13 cellular contexts compared by ENCODE assay signal in genomic region chr17:55426851-55427586, GRCh38. TPM values are rescaled to one million over a fixed set of nuclear protein-coding genes. Genes with fewer than 3 reads are reported as not detected.
DNase-seq lines count a peak whose midpoint lies in the region; ATAC-seq lines count a peak whose summit lies in the region.
"Had no signal": no experiment of that assay in that cellular context is flagged by ENCODE, and none has a peak within 500 bp of the region (broad histone marks: within the 10 kb centered on the region; RNA-seq: fewer than 3 reads in every experiment).

No MANE protein-coding gene starts in this region.

- peaks cover 24% of the 10 kb centered on the region for H3K27me3 Mint-ChIP-seq in activated T-helper 1 cell treated with anti-CD3 and anti-CD28 coated beads, Interleukin-12 subunit alpha, Interleukin-12 subunit beta, Interleukin-2, Interleukin-4 antibody, amounts not matched to agents 30 ng/mL and 10 ng/mL and 1 ng/mL, durations not matched to agents 14 hours and 24 hours and 36 hours (ENCODE audit: insufficient read depth)

- peak; percentile 55 for ATAC-seq in GM19397 (IDR thresholded peaks at IDR 0.05; ENCODE audit: unreplicated experiment)
- peak; percentile 38 for ATAC-seq in HG03060 (IDR thresholded peaks at IDR 0.05; ENCODE audit: low read depth, unreplicated experiment)
- ATAC-seq in left colon: no peak
- ATAC-seq: Panc1 had no signal

- DNase-seq in Ammon's horn (ENCODE audit: low spot score) (peak; percentile 43), caudate nucleus (lab: John Stamatoyannopoulos, UW) (peak in 5 of 61 donors; percentile 10 to 47 (median 26)), iPS-NIHi11 (ENCODE audit: low spot score) (no peak), substantia nigra (lab: John Stamatoyannopoulos, UW) (no peak), left colon (no peak)
- DNase-seq in activated T-helper 1 cell treated with anti-CD3 and anti-CD28 coated beads, Interleukin-12 subunit alpha, Interleukin-12 subunit beta, Interleukin-2, Interleukin-4 antibody, amounts not matched to agents 30 ng/mL and 10 ng/mL and 1 ng/mL, durations not matched to agents 14 hours and 24 hours and 36 hours (ENCODE audit: low spot score): no peak
- DNase-seq: activated CD4-positive, alpha-beta T cell treated with anti-CD3 and anti-CD28 coated beads, Interleukin-2, amount 50 U/mL, for 48 hours; brain microvascular endothelial cell; C1 segment of cervical spinal cord; KBM-7 had no signal

- H3K4me1 Mint-ChIP-seq in activated T-helper 1 cell treated with anti-CD3 and anti-CD28 coated beads, Interleukin-12 subunit alpha, Interleukin-12 subunit beta, Interleukin-2, Interleukin-4 antibody, amounts not matched to agents 30 ng/mL and 10 ng/mL and 1 ng/mL, durations not matched to agents 14 hours and 24 hours and 36 hours (ENCODE audit: low read depth): peaks cover 10% of the 10 kb centered on the region

- H3K27ac Mint-ChIP-seq in activated T-helper 1 cell treated with anti-CD3 and anti-CD28 coated beads, Interleukin-12 subunit alpha, Interleukin-12 subunit beta, Interleukin-2, Interleukin-4 antibody, amounts not matched to agents 30 ng/mL and 10 ng/mL and 1 ng/mL, durations not matched to agents 14 hours and 24 hours and 36 hours: no peak overlapping the region

- H3K9me3 Mint-ChIP-seq in activated T-helper 1 cell treated with anti-CD3 and anti-CD28 coated beads, Interleukin-12 subunit alpha, Interleukin-12 subunit beta, Interleukin-2, Interleukin-4 antibody, amounts not matched to agents 30 ng/mL and 10 ng/mL and 1 ng/mL, durations not matched to agents 14 hours and 24 hours and 36 hours: no peaks in the 10 kb centered on the region

- intact Hi-C loops in activated T-helper 1 cell treated with anti-CD3 and anti-CD28 coated beads, Interleukin-12 subunit alpha, Interleukin-12 subunit beta, Interleukin-2, Interleukin-4 antibody, amounts not matched to agents 30 ng/mL and 10 ng/mL and 1 ng/mL, durations not matched to agents 14 hours and 24 hours and 36 hours (cut with micrococcal nuclease): no loop called here
- intact Hi-C loops in left colon (cut with DNase I, micrococcal nuclease): no loop called here

- no peak overlapping the region for H3K4me3 Mint-ChIP-seq in activated T-helper 1 cell treated with anti-CD3 and anti-CD28 coated beads, Interleukin-12 subunit alpha, Interleukin-12 subunit beta, Interleukin-2, Interleukin-4 antibody, amounts not matched to agents 30 ng/mL and 10 ng/mL and 1 ng/mL, durations not matched to agents 14 hours and 24 hours and 36 hours

- H3K36me3 Mint-ChIP-seq in activated T-helper 1 cell treated with anti-CD3 and anti-CD28 coated beads, Interleukin-12 subunit alpha, Interleukin-12 subunit beta, Interleukin-2, Interleukin-4 antibody, amounts not matched to agents 30 ng/mL and 10 ng/mL and 1 ng/mL, durations not matched to agents 14 hours and 24 hours and 36 hours (ENCODE audit: low read depth): no peaks in the 10 kb centered on the region

- H3K27ac ChIP-seq in caudate nucleus (ENCODE audit: low read depth, low read length) (peak overlapping the region; percentile 69), substantia nigra (ENCODE audit: low read depth, low read length, poor library complexity, severe bottlenecking) (no peak overlapping the region)
- H3K27ac ChIP-seq: brain microvascular endothelial cell had no signal

RNA-seq across cellular contexts. Expression of gene MMD, which starts 5.4 kb away (rescaled TPM):
- 24.1 and 24.6 TPM in 2 replicates for total RNA-seq in activated T-helper 1 cell treated with anti-CD3 and anti-CD28 coated beads, Interleukin-12 subunit alpha, Interleukin-12 subunit beta, Interleukin-2, Interleukin-4 antibody, amounts not matched to agents 30 ng/mL and 10 ng/mL and 1 ng/mL, durations not matched to agents 14 hours and 24 hours and 36 hours
- total RNA-seq in left colon: 10 to 100 TPM; 11.6 to 13.9 TPM
